In genomic region chr7:86470763-86471162, GRCh38 we compare ENCODE assay signal across 23 cellular contexts.
DNase-seq lines count a peak whose midpoint lies in the region; ATAC-seq and TF ChIP-seq lines count a peak whose summit lies in the region.
"Had no signal": no experiment of that assay in that cellular context is flagged by ENCODE, and none has a peak within 500 bp of the region (broad histone marks: within the 10 kb centered on the region; RNA-seq: fewer than 3 reads in every experiment).

No MANE protein-coding gene starts in this region.

- DNase-seq in SHP77 treated with DMSO at 0.1 percent for 48 hours (lab: John Stamatoyannopoulos, UW), result peak; percentile 30
- no peak for DNase-seq in SHP77 (lab: John Stamatoyannopoulos, UW)
- peak; percentile 84 for DNase-seq in LNCaP clone FGC (ENCODE audit: low read depth)
- DNase-seq in left lobe of liver (ENCODE audit: low spot score), result no peak
- DNase-seq in SKM-1 treated with dmso at 0.1 percent for 144 hours (lab: John Stamatoyannopoulos, UW; ENCODE audit: unreplicated experiment), result no peak
- DNase-seq in activated T-helper 1 cell treated with anti-CD3 and anti-CD28 coated beads, Interleukin-12 subunit alpha, Interleukin-12 subunit beta, Interleukin-2, Interleukin-4 antibody, amounts not matched to agents 30 ng/mL and 10 ng/mL and 1 ng/mL, durations not matched to agents 14 hours and 24 hours and 36 hours (ENCODE audit: low spot score), result no peak
- DNase-seq: 8988T; ACHN; BE2C; C1 segment of cervical spinal cord; CD4-positive, alpha-beta memory T cell; CD4-positive, CD25-positive, alpha-beta regulatory T cell; CD8-positive, alpha-beta memory T cell; COR-L47; DMS 273 treated with DMSO at 0.1 percent for 48 hours; DMS153; DMS79; DND-41; EL; GDM1 had no signal

- intact Hi-C loops in activated T-helper 1 cell treated with anti-CD3 and anti-CD28 coated beads, Interleukin-12 subunit alpha, Interleukin-12 subunit beta, Interleukin-2, Interleukin-4 antibody, amounts not matched to agents 30 ng/mL and 10 ng/mL and 1 ng/mL, durations not matched to agents 14 hours and 24 hours and 36 hours (cut with micrococcal nuclease), result no loop called here

- no peaks in the 10 kb centered on the region for H3K27me3 Mint-ChIP-seq in activated T-helper 1 cell treated with anti-CD3 and anti-CD28 coated beads, Interleukin-12 subunit alpha, Interleukin-12 subunit beta, Interleukin-2, Interleukin-4 antibody, amounts not matched to agents 30 ng/mL and 10 ng/mL and 1 ng/mL, durations not matched to agents 14 hours and 24 hours and 36 hours (ENCODE audit: insufficient read depth)
- H3K27me3 Mint-ChIP-seq: CD4-positive, alpha-beta memory T cell; CD4-positive, CD25-positive, alpha-beta regulatory T cell; CD8-positive, alpha-beta memory T cell had no signal

- ATAC-seq in left lobe of liver, result peak; percentile 67
- ATAC-seq: GM12878 had no signal

- H3K4me1 Mint-ChIP-seq in activated T-helper 1 cell treated with anti-CD3 and anti-CD28 coated beads, Interleukin-12 subunit alpha, Interleukin-12 subunit beta, Interleukin-2, Interleukin-4 antibody, amounts not matched to agents 30 ng/mL and 10 ng/mL and 1 ng/mL, durations not matched to agents 14 hours and 24 hours and 36 hours (ENCODE audit: low read depth), result no peaks in the 10 kb centered on the region
- H3K4me1 Mint-ChIP-seq: CD14-positive monocyte; CD4-positive, alpha-beta memory T cell; CD4-positive, CD25-positive, alpha-beta regulatory T cell; CD8-positive, alpha-beta memory T cell had no signal

- no peak overlapping the region for H3K4me3 Mint-ChIP-seq in activated T-helper 1 cell treated with anti-CD3 and anti-CD28 coated beads, Interleukin-12 subunit alpha, Interleukin-12 subunit beta, Interleukin-2, Interleukin-4 antibody, amounts not matched to agents 30 ng/mL and 10 ng/mL and 1 ng/mL, durations not matched to agents 14 hours and 24 hours and 36 hours
- H3K4me3 Mint-ChIP-seq: CD14-positive monocyte; CD4-positive, alpha-beta memory T cell; CD4-positive, CD25-positive, alpha-beta regulatory T cell; CD8-positive, alpha-beta memory T cell had no signal

- no peak overlapping the region for H3K4me3 ChIP-seq in LNCaP clone FGC (ENCODE audit: low read depth, low read length)
- H3K4me3 ChIP-seq: BLaER1, GM12878 had no signal

- H3K9me3 Mint-ChIP-seq in activated T-helper 1 cell treated with anti-CD3 and anti-CD28 coated beads, Interleukin-12 subunit alpha, Interleukin-12 subunit beta, Interleukin-2, Interleukin-4 antibody, amounts not matched to agents 30 ng/mL and 10 ng/mL and 1 ng/mL, durations not matched to agents 14 hours and 24 hours and 36 hours, result no peaks in the 10 kb centered on the region
- H3K9me3 Mint-ChIP-seq: CD14-positive monocyte; CD4-positive, alpha-beta memory T cell had no signal

- no peaks in the 10 kb centered on the region for H3K36me3 Mint-ChIP-seq in activated T-helper 1 cell treated with anti-CD3 and anti-CD28 coated beads, Interleukin-12 subunit alpha, Interleukin-12 subunit beta, Interleukin-2, Interleukin-4 antibody, amounts not matched to agents 30 ng/mL and 10 ng/mL and 1 ng/mL, durations not matched to agents 14 hours and 24 hours and 36 hours (ENCODE audit: low read depth)
- H3K36me3 Mint-ChIP-seq: CD14-positive monocyte; CD4-positive, alpha-beta memory T cell; CD4-positive, CD25-positive, alpha-beta regulatory T cell; CD8-positive, alpha-beta memory T cell had no signal

- H3K27ac Mint-ChIP-seq in activated T-helper 1 cell treated with anti-CD3 and anti-CD28 coated beads, Interleukin-12 subunit alpha, Interleukin-12 subunit beta, Interleukin-2, Interleukin-4 antibody, amounts not matched to agents 30 ng/mL and 10 ng/mL and 1 ng/mL, durations not matched to agents 14 hours and 24 hours and 36 hours, result no peak overlapping the region
- H3K27ac Mint-ChIP-seq: CD14-positive monocyte; CD4-positive, alpha-beta memory T cell; CD4-positive, CD25-positive, alpha-beta regulatory T cell; CD8-positive, alpha-beta memory T cell had no signal

- no peak for TF ChIP-seq CTCF in LNCaP clone FGC (IDR thresholded peaks at IDR 0.05; ENCODE audit: control insufficient read depth, extremely low read depth, insufficient read depth)

Comparison
In these comparisons a context has a peak if more than half of its experiments do, and no peak if none do; other contexts are left out.
1. DNase-seq: peak in SHP77 treated with DMSO at 0.1 percent for 48 hours (single experiment) and LNCaP clone FGC (single experiment); none in SHP77 (0 of 2), left lobe of liver (single experiment), SKM-1 treated with dmso at 0.1 percent for 144 hours (single experiment) and activated T-helper 1 cell treated with anti-CD3 and anti-CD28 coated beads, Interleukin-12 subunit alpha, Interleukin-12 subunit beta, Interleukin-2, Interleukin-4 antibody, amounts not matched to agents 30 ng/mL and 10 ng/mL and 1 ng/mL, durations not matched to agents 14 hours and 24 hours and 36 hours (single experiment).